1 cellular context compared by ENCODE assay signal in the genomic region with DNA sequence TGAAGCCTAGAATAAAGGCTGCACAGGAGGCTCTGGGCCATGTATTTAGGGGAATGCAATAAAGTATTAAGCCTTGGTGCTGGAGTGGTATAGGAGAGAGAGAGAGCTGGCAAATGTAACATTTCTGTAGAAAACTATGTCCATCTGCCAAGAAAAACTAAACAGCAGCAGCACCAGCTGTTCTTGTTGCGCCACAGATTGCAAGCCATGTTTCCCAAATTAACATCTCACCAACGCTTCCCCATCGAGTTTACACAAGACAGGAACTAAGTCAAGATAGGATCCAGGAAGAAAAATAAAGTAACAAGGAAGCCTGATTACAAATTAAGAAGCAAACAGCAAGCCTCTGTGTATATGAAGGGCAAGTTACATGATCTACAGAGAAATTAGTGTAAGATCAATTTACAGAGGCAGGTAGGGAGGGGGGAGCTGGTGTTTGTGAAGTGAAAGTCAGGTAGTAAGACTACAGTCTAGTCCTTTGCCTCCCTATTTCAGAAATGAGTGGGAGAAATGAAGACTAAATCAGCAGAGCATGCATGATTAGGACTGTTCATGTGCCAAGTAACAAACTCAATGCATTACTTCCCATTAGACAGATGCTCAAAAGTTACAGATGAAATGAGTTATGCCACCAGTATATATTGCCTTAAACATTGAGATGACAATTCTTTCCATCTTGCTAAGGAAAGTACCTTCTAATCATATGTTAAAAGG.
TF ChIP-seq lines count a peak whose summit lies in the region.

No MANE protein-coding gene starts in this region.

TF ChIP-seq in H1, 55 proteins besides CTCF, POLR2A, EP300 and RAD21:
- no peak for TF ChIP-seq KDM4A (IDR thresholded peaks at IDR 0.05; ENCODE audit: low read depth, low read length, severe bottlenecking)
- TF ChIP-seq FOSL1 (IDR thresholded peaks at IDR 0.05; ENCODE audit: insufficient read depth, low read depth, low read length), result no peak
- no peak for TF ChIP-seq SP1 (IDR thresholded peaks at IDR 0.05; ENCODE audit: low read depth, low read length)
TF ChIP-seq in H1: peak in this region for 0.
